31 cellular contexts compared by ENCODE assay signal in the genomic region with DNA sequence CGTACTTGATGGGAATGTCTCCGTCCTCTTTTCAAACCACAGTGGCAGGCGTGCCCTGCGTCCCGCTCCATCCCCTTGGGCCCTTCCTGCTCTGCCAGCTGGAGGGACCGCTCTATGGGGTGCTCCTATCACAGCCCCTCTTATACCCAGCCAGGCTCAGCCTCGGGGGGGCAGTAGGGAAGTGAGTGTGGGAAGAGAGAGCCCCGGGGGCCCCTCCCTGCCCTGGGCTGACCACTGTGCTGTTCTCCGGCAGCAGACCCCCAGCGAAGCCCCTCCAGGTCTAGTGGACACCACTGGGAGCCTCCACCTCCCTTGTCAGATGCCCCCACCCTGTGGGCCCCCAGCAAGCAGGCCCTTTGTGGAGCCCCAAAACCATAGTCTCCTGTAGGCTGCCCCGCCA.
"Had no signal": no experiment of that assay in that cellular context is flagged by ENCODE, and none has a peak within 500 bp of the region (broad histone marks: within the 10 kb centered on the region; RNA-seq: fewer than 3 reads in every experiment).

No MANE protein-coding gene starts in this region.

- H3K36me3 ChIP-seq: adrenal gland, gastroesophageal sphincter, left lung, pancreas, tibial nerve, uterus had no signal

- H3K4me3 ChIP-seq: adrenal gland, body of pancreas, gastroesophageal sphincter, left lung, lung, pancreas, psoas muscle, smooth muscle cell, tibial nerve, uterus had no signal

- H3K4me3 Mint-ChIP-seq: activated CD4-positive, alpha-beta memory T cell treated with anti-CD3 and anti-CD28 coated beads for 36 hours; activated CD4-positive, alpha-beta T cell treated with anti-CD3 and anti-CD28 coated beads, Interleukin-2, amount 10 ng/mL, durations not matched to agents 24 days and 14 days; activated naive CD8-positive, alpha-beta T cell treated with anti-CD3 and anti-CD28 coated beads for 36 hours; activated T-helper 1 cell treated with anti-CD3 and anti-CD28 coated beads, Interleukin-12 subunit alpha, Interleukin-12 subunit beta, Interleukin-2, Interleukin-4 antibody, amounts not matched to agents 30 ng/mL and 10 ng/mL and 1 ng/mL, durations not matched to agents 14 hours and 24 hours and 36 hours; effector memory CD8-positive, alpha-beta T cell; immature natural killer cell; nephron progenitor cell; stimulated activated memory B cell treated with anti-CD40 and anti-IgM and Interleukin-4, amounts not matched to agents 10 μg/mL and 1 μg/mL and 100 μg/mL, for 72 hours; stimulated activated naive CD8-positive, alpha-beta T cell treated with anti-CD3 and anti-CD28 coated beads, Interleukin-15, amount 100 ng/mL, for 72 hours; T-cell had no signal

- H3K9me3 Mint-ChIP-seq: activated CD4-positive, alpha-beta memory T cell treated with anti-CD3 and anti-CD28 coated beads for 36 hours; activated CD4-positive, alpha-beta T cell treated with anti-CD3 and anti-CD28 coated beads, Interleukin-2, amount 10 ng/mL, durations not matched to agents 24 days and 14 days; activated naive CD8-positive, alpha-beta T cell treated with anti-CD3 and anti-CD28 coated beads for 36 hours; activated T-helper 1 cell treated with anti-CD3 and anti-CD28 coated beads, Interleukin-12 subunit alpha, Interleukin-12 subunit beta, Interleukin-2, Interleukin-4 antibody, amounts not matched to agents 30 ng/mL and 10 ng/mL and 1 ng/mL, durations not matched to agents 14 hours and 24 hours and 36 hours; effector memory CD8-positive, alpha-beta T cell; T-cell had no signal

- ATAC-seq: activated CD4-positive, CD25-positive, alpha-beta regulatory T cell treated with anti-CD3 and anti-CD28 coated beads, Interleukin-2, amount 50 U/mL, for 24 hours; body of pancreas; effector memory CD8-positive, alpha-beta T cell; gastroesophageal sphincter; left lung; pancreas; psoas muscle; stimulated activated memory B cell treated with anti-CD40 and anti-IgM and Interleukin-4, amounts not matched to agents 10 μg/mL and 1 μg/mL and 100 μg/mL, for 72 hours; stimulated activated naive CD8-positive, alpha-beta T cell treated with anti-CD3 and anti-CD28 coated beads, Interleukin-15, amount 100 ng/mL, for 72 hours; T-cell had no signal

- H3K4me1 Mint-ChIP-seq: activated CD4-positive, alpha-beta T cell treated with anti-CD3 and anti-CD28 coated beads, Interleukin-2, amount 10 ng/mL, durations not matched to agents 24 days and 14 days; activated naive CD8-positive, alpha-beta T cell treated with anti-CD3 and anti-CD28 coated beads for 36 hours; immature natural killer cell; nephron progenitor cell; stimulated activated memory B cell treated with anti-CD40 and anti-IgM and Interleukin-4, amounts not matched to agents 10 μg/mL and 1 μg/mL and 100 μg/mL, for 72 hours; stimulated activated naive CD8-positive, alpha-beta T cell treated with anti-CD3 and anti-CD28 coated beads, Interleukin-15, amount 100 ng/mL, for 72 hours; T-cell had no signal

- H3K27me3 ChIP-seq: body of pancreas, pancreas, tibial nerve, uterus had no signal

- H3K27ac Mint-ChIP-seq: activated CD4-positive, alpha-beta memory T cell treated with anti-CD3 and anti-CD28 coated beads for 36 hours; activated CD4-positive, alpha-beta T cell treated with anti-CD3 and anti-CD28 coated beads, Interleukin-2, amount 10 ng/mL, durations not matched to agents 24 days and 14 days; activated naive CD8-positive, alpha-beta T cell treated with anti-CD3 and anti-CD28 coated beads for 36 hours; activated T-helper 1 cell treated with anti-CD3 and anti-CD28 coated beads, Interleukin-12 subunit alpha, Interleukin-12 subunit beta, Interleukin-2, Interleukin-4 antibody, amounts not matched to agents 30 ng/mL and 10 ng/mL and 1 ng/mL, durations not matched to agents 14 hours and 24 hours and 36 hours; effector memory CD8-positive, alpha-beta T cell; immature natural killer cell; nephron progenitor cell; stimulated activated memory B cell treated with anti-CD40 and anti-IgM and Interleukin-4, amounts not matched to agents 10 μg/mL and 1 μg/mL and 100 μg/mL, for 72 hours; stimulated activated naive CD8-positive, alpha-beta T cell treated with anti-CD3 and anti-CD28 coated beads, Interleukin-15, amount 100 ng/mL, for 72 hours; T-cell had no signal

- H3K9me3 ChIP-seq: adrenal gland, body of pancreas, gastroesophageal sphincter, left lung, pancreas, psoas muscle, tibial nerve, uterus had no signal

- DNase-seq: activated CD4-positive, alpha-beta memory T cell treated with anti-CD3 and anti-CD28 coated beads for 36 hours; activated CD4-positive, alpha-beta T cell treated with anti-CD3 and anti-CD28 coated beads, Interleukin-2, amount 10 ng/mL, durations not matched to agents 24 days and 14 days; activated CD8-positive, alpha-beta memory T cell treated with anti-CD3 and anti-CD28 coated beads, Interleukin-2, amount 50 U/mL, for 4 hours; activated naive CD4-positive, alpha-beta T cell; activated naive CD8-positive, alpha-beta T cell treated with anti-CD3 and anti-CD28 coated beads for 36 hours; activated T-cell treated with anti-CD3 and anti-CD28 coated beads, Interleukin-2, amount 50 U/mL, for 1 hour; body of pancreas; cerebellar nuclear complex; cortex of kidney; effector memory CD8-positive, alpha-beta T cell; hypothalamus; immature natural killer cell; kidney glomerular epithelial cell; left lung; nephron progenitor cell; psoas muscle; stimulated activated CD4-positive, alpha-beta T cell treated with anti-CD3 and anti-CD28 coated beads, Interleukin-1b, Interleukin-23, amount 100 ng/mL, for 48 hours; stimulated activated CD4-positive, alpha-beta T cell treated with anti-CD3 and anti-CD28 coated beads, Interleukin-4, amount 100 ng/mL, for 4 hours; stimulated activated CD8-positive, alpha-beta memory T cell treated with anti-CD3 and anti-CD28 coated beads, Interleukin-4, amount 100 ng/mL, for 48 hours; stimulated activated naive CD8-positive, alpha-beta T cell treated with anti-CD3 and anti-CD28 coated beads, Interleukin-15, amount 100 ng/mL, for 72 hours; T-cell had no signal

- H3K27me3 Mint-ChIP-seq: activated CD4-positive, alpha-beta T cell treated with anti-CD3 and anti-CD28 coated beads, Interleukin-2, amount 10 ng/mL, durations not matched to agents 24 days and 14 days had no signal

- H3K36me3 Mint-ChIP-seq: activated CD4-positive, alpha-beta memory T cell treated with anti-CD3 and anti-CD28 coated beads for 36 hours; activated naive CD8-positive, alpha-beta T cell treated with anti-CD3 and anti-CD28 coated beads for 36 hours; immature natural killer cell; stimulated activated memory B cell treated with anti-CD40 and anti-IgM and Interleukin-4, amounts not matched to agents 10 μg/mL and 1 μg/mL and 100 μg/mL, for 72 hours; T-cell had no signal

- H3K27ac ChIP-seq: adrenal gland, body of pancreas, gastroesophageal sphincter, left lung, pancreas, psoas muscle, tibial nerve, uterus had no signal

- H3K4me1 ChIP-seq: adrenal gland, body of pancreas, gastroesophageal sphincter, left lung, pancreas, psoas muscle, tibial nerve, uterus had no signal
